Comparison of ENCODE assay signal across 19 cellular contexts in genomic region chr1:152442291-152442690, GRCh38. TPM values are rescaled to one million over a fixed set of nuclear protein-coding genes. Genes with fewer than 3 reads are reported as not detected.
"Had no signal": no experiment of that assay in that cellular context is flagged by ENCODE, and none has a peak within 500 bp of the region (broad histone marks: within the 10 kb centered on the region; RNA-seq: fewer than 3 reads in every experiment).

No MANE protein-coding gene starts in this region.

- H3K36me3 Mint-ChIP-seq: activated CD4-positive, alpha-beta memory T cell treated with anti-CD3 and anti-CD28 coated beads for 36 hours; activated naive CD8-positive, alpha-beta T cell; type B pancreatic cell had no signal

- H3K9me3 Mint-ChIP-seq: activated B cell treated with CpG ODN at 0.5 μM for 24 hours; activated CD4-positive, alpha-beta memory T cell treated with anti-CD3 and anti-CD28 coated beads for 36 hours; stimulated activated naive CD8-positive, alpha-beta T cell treated with anti-CD3 and anti-CD28 coated beads, Interleukin-15, amount 100 ng/mL, for 72 hours; T-helper 2 cell treated with Interferon-gamma antibody and Interleukin-4, amounts not matched to agents 5 μg/mL and 100 μg/mL, for 36 hours; type B pancreatic cell had no signal

- H3K4me1 Mint-ChIP-seq: activated B cell treated with CpG ODN at 0.5 μM for 24 hours; nephron; stimulated activated naive CD8-positive, alpha-beta T cell treated with anti-CD3 and anti-CD28 coated beads, Interleukin-15, amount 100 ng/mL, for 72 hours had no signal

- H3K4me1 ChIP-seq: parathyroid adenoma, testis had no signal

- ATAC-seq: left colon; stimulated activated naive CD8-positive, alpha-beta T cell treated with anti-CD3 and anti-CD28 coated beads, Interleukin-15, amount 100 ng/mL, for 72 hours had no signal

- H3K4me3 Mint-ChIP-seq: activated B cell treated with CpG ODN at 0.5 μM for 24 hours; activated CD4-positive, alpha-beta memory T cell treated with anti-CD3 and anti-CD28 coated beads for 36 hours; activated naive CD8-positive, alpha-beta T cell; nephron; stimulated activated naive CD8-positive, alpha-beta T cell treated with anti-CD3 and anti-CD28 coated beads, Interleukin-15, amount 100 ng/mL, for 72 hours; T-helper 2 cell treated with Interferon-gamma antibody and Interleukin-4, amounts not matched to agents 5 μg/mL and 100 μg/mL, for 36 hours; type B pancreatic cell had no signal

- H3K27ac ChIP-seq: parathyroid adenoma, testis had no signal

- H3K27me3 ChIP-seq: testis had no signal

- H3K9me3 ChIP-seq: testis had no signal

- DNase-seq: activated B cell treated with CpG ODN at 0.5 μM for 24 hours; activated CD4-positive, alpha-beta memory T cell treated with anti-CD3 and anti-CD28 coated beads for 36 hours; activated CD4-positive, alpha-beta T cell treated with anti-CD3 and anti-CD28 coated beads for 4 hours; activated T-cell treated with anti-CD3 and anti-CD28 coated beads for 4 hours; effector CD4-positive, alpha-beta T cell; midbrain; stimulated activated CD4-positive, alpha-beta T cell treated with anti-CD3 and anti-CD28 coated beads, Interleukin-2, amount 100 ng/mL, for 24 hours; stimulated activated naive CD8-positive, alpha-beta T cell treated with anti-CD3 and anti-CD28 coated beads, Interleukin-15, amount 100 ng/mL, for 72 hours; testis had no signal

- H3K4me3 ChIP-seq: testis had no signal

- H3K27me3 Mint-ChIP-seq: type B pancreatic cell had no signal

RNA-seq across cellular contexts. Expression of gene CRNN, which starts 28.2 kb away (rescaled TPM):
- total RNA-seq: activated B cell treated with CpG ODN at 0.5 μM for 24 hours; activated CD4-positive, alpha-beta memory T cell treated with anti-CD3 and anti-CD28 coated beads for 36 hours; cerebellum; fibroblast of lung; frontal cortex; left colon; lung microvascular endothelial cell had no signal
- polyA plus RNA-seq: fibroblast of lung had no signal
